ENCODE assay signal across 1 cellular context in the genomic region with DNA sequence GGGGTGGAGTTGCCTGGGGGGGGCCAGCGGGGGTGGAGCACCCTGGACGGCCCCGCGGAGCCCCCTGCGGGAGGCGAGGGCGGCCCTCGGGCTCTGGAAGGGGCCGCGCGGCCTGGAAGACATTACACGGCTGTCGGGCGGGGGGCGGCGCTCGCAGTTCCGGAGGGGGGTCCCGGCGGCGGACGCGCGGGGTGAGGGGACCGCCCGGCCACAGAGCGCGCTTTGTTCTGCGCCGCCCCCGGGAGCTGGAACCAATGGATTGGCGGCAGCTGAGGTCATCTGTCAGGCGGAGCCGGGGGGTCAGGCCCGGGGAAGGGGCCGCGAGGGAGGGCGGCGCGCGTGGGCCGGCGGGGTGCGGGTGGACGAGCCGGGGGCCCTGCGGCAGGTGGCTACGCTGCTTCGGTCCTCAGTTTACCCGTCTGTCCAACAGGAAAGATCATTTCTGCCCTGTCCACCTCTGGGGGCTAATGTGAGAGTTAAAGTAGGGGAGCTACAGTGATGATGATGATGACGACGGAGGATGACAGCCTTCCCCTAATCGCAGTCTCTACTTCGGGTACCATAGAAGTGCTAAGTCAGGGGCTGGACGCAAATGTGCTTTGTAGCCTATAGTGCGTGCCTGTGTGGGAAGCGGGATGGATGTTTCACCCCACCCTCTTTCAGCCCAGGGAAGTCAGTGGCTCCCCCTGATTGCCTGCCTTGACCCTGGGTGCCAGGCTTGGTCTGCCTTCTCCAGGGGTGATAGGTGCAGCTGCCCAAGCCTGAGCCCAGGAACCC.
TF ChIP-seq lines count a peak whose summit lies in the region.

No MANE protein-coding gene starts in this region.

TF ChIP-seq in HepG2, 621 proteins besides CTCF, POLR2A, EP300 and RAD21 (continued from another document and continues in another):
- TF ChIP-seq, protein P1, sequence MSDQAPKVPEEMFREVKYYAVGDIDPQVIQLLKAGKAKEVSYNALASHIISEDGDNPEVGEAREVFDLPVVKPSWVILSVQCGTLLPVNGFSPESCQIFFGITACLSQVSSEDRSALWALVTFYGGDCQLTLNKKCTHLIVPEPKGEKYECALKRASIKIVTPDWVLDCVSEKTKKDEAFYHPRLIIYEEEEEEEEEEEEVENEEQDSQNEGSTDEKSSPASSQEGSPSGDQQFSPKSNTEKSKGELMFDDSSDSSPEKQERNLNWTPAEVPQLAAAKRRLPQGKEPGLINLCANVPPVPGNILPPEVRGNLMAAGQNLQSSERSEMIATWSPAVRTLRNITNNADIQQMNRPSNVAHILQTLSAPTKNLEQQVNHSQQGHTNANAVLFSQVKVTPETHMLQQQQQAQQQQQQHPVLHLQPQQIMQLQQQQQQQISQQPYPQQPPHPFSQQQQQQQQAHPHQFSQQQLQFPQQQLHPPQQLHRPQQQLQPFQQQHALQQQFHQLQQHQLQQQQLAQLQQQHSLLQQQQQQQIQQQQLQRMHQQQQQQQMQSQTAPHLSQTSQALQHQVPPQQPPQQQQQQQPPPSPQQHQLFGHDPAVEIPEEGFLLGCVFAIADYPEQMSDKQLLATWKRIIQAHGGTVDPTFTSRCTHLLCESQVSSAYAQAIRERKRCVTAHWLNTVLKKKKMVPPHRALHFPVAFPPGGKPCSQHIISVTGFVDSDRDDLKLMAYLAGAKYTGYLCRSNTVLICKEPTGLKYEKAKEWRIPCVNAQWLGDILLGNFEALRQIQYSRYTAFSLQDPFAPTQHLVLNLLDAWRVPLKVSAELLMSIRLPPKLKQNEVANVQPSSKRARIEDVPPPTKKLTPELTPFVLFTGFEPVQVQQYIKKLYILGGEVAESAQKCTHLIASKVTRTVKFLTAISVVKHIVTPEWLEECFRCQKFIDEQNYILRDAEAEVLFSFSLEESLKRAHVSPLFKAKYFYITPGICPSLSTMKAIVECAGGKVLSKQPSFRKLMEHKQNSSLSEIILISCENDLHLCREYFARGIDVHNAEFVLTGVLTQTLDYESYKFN (CRISPR knock-in tag; conservative IDR thresholded peaks at IDR 0.05) = peak; percentile 75
- TF ChIP-seq SATB2 (CRISPR knock-in tag; IDR thresholded peaks at IDR 0.05) (peak; percentile 65; the same call in 1 of the 2 replicates), ZSCAN30 (CRISPR knock-in tag; IDR thresholded peaks at IDR 0.05) (no peak), GTF2F1 (IDR thresholded peaks at IDR 0.05; ENCODE audit: low read length) (no peak), ELF3 (CRISPR knock-in tag; IDR thresholded peaks at IDR 0.05) (peak; percentile 51; the same call in 1 of the 2 replicates), PRDM10 (CRISPR knock-in tag; IDR thresholded peaks at IDR 0.05; ENCODE audit: low read depth) (peak; percentile 81; the same call in 1 of the 2 replicates), ADNP (CRISPR knock-in tag; IDR thresholded peaks at IDR 0.05) (no peak), ZNF775 (CRISPR knock-in tag; IDR thresholded peaks at IDR 0.05; ENCODE audit: borderline replicate concordance) (no peak), ZNF704 (CRISPR knock-in tag; IDR thresholded peaks at IDR 0.05; ENCODE audit: borderline replicate concordance) (0 out of 2 replicates have a peak, but pooled peaks have one; percentile 43), ZNF101 (CRISPR knock-in tag; IDR thresholded peaks at IDR 0.05; ENCODE audit: borderline replicate concordance, low read depth) (no peak), ZNF543 (CRISPR knock-in tag; IDR thresholded peaks at IDR 0.05) (no peak), ATAD3A (CRISPR knock-in tag; IDR thresholded peaks at IDR 0.05) (no peak), NFATC3 (CRISPR knock-in tag; IDR thresholded peaks at IDR 0.05) (no peak), ZNF773 (CRISPR knock-in tag; IDR thresholded peaks at IDR 0.05; ENCODE audit: borderline replicate concordance) (0 out of 2 replicates have a peak, but pooled peaks have one; percentile 45), SP1 (IDR thresholded peaks at IDR 0.05) (no peak), SP1 (CRISPR knock-in tag; IDR thresholded peaks at IDR 0.05) (0 out of 2 replicates have a peak, but pooled peaks have one; percentile 51), ZNF253 (CRISPR knock-in tag; IDR thresholded peaks at IDR 0.05; ENCODE audit: borderline replicate concordance) (no peak), ZNF510 (CRISPR knock-in tag; IDR thresholded peaks at IDR 0.05; ENCODE audit: low read depth) (no peak), TBP (CRISPR knock-in tag; IDR thresholded peaks at IDR 0.05) (0 out of 2 replicates have a peak, but pooled peaks have one; percentile 30), MYC (CRISPR knock-in tag; IDR thresholded peaks at IDR 0.05; ENCODE audit: borderline replicate concordance) (peak; percentile 78), REPIN1 (CRISPR knock-in tag; IDR thresholded peaks at IDR 0.05; ENCODE audit: borderline replicate concordance, low read depth) (peak; percentile 39; the same call in 1 of the 2 replicates), GMEB2 (CRISPR knock-in tag; IDR thresholded peaks at IDR 0.05; ENCODE audit: low read depth) (no peak), SIX4 (CRISPR knock-in tag; IDR thresholded peaks at IDR 0.05) (no peak), ZNF138 (CRISPR knock-in tag; IDR thresholded peaks at IDR 0.05; ENCODE audit: low read depth) (no peak), ZNF800 (CRISPR knock-in tag; IDR thresholded peaks at IDR 0.05) (peak; percentile 54; the same call in 1 of the 2 replicates)
- TF ChIP-seq, protein P2, sequence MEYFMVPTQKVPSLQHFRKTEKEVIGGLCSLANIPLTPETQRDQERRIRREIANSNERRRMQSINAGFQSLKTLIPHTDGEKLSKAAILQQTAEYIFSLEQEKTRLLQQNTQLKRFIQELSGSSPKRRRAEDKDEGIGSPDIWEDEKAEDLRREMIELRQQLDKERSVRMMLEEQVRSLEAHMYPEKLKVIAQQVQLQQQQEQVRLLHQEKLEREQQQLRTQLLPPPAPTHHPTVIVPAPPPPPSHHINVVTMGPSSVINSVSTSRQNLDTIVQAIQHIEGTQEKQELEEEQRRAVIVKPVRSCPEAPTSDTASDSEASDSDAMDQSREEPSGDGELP (IDR thresholded peaks at IDR 0.05; ENCODE audit: borderline replicate concordance, low read depth) = peak; percentile 54; the same call in 1 of the 2 replicates
- TF ChIP-seq, protein P3, sequence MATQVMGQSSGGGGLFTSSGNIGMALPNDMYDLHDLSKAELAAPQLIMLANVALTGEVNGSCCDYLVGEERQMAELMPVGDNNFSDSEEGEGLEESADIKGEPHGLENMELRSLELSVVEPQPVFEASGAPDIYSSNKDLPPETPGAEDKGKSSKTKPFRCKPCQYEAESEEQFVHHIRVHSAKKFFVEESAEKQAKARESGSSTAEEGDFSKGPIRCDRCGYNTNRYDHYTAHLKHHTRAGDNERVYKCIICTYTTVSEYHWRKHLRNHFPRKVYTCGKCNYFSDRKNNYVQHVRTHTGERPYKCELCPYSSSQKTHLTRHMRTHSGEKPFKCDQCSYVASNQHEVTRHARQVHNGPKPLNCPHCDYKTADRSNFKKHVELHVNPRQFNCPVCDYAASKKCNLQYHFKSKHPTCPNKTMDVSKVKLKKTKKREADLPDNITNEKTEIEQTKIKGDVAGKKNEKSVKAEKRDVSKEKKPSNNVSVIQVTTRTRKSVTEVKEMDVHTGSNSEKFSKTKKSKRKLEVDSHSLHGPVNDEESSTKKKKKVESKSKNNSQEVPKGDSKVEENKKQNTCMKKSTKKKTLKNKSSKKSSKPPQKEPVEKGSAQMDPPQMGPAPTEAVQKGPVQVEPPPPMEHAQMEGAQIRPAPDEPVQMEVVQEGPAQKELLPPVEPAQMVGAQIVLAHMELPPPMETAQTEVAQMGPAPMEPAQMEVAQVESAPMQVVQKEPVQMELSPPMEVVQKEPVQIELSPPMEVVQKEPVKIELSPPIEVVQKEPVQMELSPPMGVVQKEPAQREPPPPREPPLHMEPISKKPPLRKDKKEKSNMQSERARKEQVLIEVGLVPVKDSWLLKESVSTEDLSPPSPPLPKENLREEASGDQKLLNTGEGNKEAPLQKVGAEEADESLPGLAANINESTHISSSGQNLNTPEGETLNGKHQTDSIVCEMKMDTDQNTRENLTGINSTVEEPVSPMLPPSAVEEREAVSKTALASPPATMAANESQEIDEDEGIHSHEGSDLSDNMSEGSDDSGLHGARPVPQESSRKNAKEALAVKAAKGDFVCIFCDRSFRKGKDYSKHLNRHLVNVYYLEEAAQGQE (IDR thresholded peaks at IDR 0.05; ENCODE audit: borderline replicate concordance in 1 of 2, low read depth in 1 of 2, low read length in 2 of 2) = peak in 1 of 2 experiments; percentile 31; a peak in 1 of 4 replicates
- TF ChIP-seq, protein P4, sequence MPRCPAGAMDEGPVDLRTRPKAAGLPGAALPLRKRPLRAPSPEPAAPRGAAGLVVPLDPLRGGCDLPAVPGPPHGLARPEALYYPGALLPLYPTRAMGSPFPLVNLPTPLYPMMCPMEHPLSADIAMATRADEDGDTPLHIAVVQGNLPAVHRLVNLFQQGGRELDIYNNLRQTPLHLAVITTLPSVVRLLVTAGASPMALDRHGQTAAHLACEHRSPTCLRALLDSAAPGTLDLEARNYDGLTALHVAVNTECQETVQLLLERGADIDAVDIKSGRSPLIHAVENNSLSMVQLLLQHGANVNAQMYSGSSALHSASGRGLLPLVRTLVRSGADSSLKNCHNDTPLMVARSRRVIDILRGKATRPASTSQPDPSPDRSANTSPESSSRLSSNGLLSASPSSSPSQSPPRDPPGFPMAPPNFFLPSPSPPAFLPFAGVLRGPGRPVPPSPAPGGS (CRISPR knock-in tag; IDR thresholded peaks at IDR 0.05) = peak; percentile 80
